24 cellular contexts compared by ENCODE assay signal in the genomic region with DNA sequence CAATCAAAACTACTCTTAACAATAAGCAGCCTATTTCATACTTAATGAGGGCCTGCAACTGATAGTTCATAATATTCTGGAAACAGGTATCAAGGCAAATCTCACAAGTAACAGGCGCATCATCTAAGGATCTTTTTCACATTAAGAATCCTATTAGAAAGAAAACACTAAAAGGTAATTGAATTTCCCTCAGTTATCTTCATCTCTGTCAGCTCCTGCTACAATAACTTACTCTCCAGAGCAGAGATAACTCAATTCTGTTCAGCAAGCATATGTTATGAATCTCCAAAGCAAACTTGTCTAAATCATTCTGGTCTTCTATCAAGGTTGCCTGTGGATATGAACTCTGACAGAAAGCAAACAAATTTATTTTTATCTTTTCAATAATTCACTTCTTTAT.
A peak's percentile ranks its signal among the peaks of the same experiment; 100 is the strongest.
DNase-seq lines count a peak whose midpoint lies in the region; ATAC-seq and TF ChIP-seq lines count a peak whose summit lies in the region.
"Had no signal": no experiment of that assay in that cellular context is flagged by ENCODE, and none has a peak within 500 bp of the region (broad histone marks: within the 10 kb centered on the region; RNA-seq: fewer than 3 reads in every experiment).

No MANE protein-coding gene starts in this region.

- H3K9me3 ChIP-seq in endodermal cell (ENCODE audit: control insufficient read depth, low read length), result no peaks in the 10 kb centered on the region
- H3K9me3 ChIP-seq: A549; BLaER1 treated with 17β-estradiol and CSF1 and Interleukin-3, amounts not matched to agents 10 nM and 100 nM; Caco-2 had no signal

- no peaks in the 10 kb centered on the region for H3K4me1 ChIP-seq in endodermal cell (ENCODE audit: control insufficient read depth, insufficient read depth, low read length)
- H3K4me1 ChIP-seq: A549; BLaER1 treated with 17β-estradiol and CSF1 and Interleukin-3, amounts not matched to agents 10 nM and 100 nM; Caco-2 had no signal

- H3K9me3 Mint-ChIP-seq in endodermal cell, result no peaks in the 10 kb centered on the region
- no peaks in the 10 kb centered on the region for H3K9me3 Mint-ChIP-seq in endothelial cell (ENCODE audit: unreplicated experiment)
- H3K9me3 Mint-ChIP-seq: CD4-positive, alpha-beta T cell; CD8-positive, alpha-beta T cell had no signal

- in situ Hi-C loops in G401 (cut with HindIII; ENCODE audit: low sequenced_read_pairs), result no loop called here

- no peaks in the 10 kb centered on the region for H3K27me3 ChIP-seq in endodermal cell (ENCODE audit: control insufficient read depth, insufficient read depth, low read length, poor library complexity, severe bottlenecking)
- H3K27me3 ChIP-seq: BLaER1 treated with 17β-estradiol and CSF1 and Interleukin-3, amounts not matched to agents 10 nM and 100 nM had no signal

- H3K9ac ChIP-seq in endodermal cell (ENCODE audit: extremely low read depth, low read length, poor library complexity, severe bottlenecking), result no peak overlapping the region
- H3K9ac ChIP-seq: BLaER1 treated with 17β-estradiol and CSF1 and Interleukin-3, amounts not matched to agents 10 nM and 100 nM had no signal

- peaks cover 3% of the 10 kb centered on the region for H3K4me1 Mint-ChIP-seq in endodermal cell
- H3K4me1 Mint-ChIP-seq in endothelial cell (ENCODE audit: unreplicated experiment), result no peaks in the 10 kb centered on the region
- H3K4me1 Mint-ChIP-seq: B cell had no signal

- no peak overlapping the region for H3K27ac Mint-ChIP-seq in endodermal cell
- no peak overlapping the region for H3K27ac Mint-ChIP-seq in endothelial cell (ENCODE audit: unreplicated experiment)
- H3K27ac Mint-ChIP-seq: B cell; CD4-positive, alpha-beta T cell; CD8-positive, alpha-beta T cell had no signal

- H3K27me3 Mint-ChIP-seq in endodermal cell (ENCODE audit: insufficient read depth) (no peaks in the 10 kb centered on the region), endothelial cell (ENCODE audit: unreplicated experiment) (no peaks in the 10 kb centered on the region)
- H3K27me3 Mint-ChIP-seq: B cell; CD4-positive, alpha-beta T cell had no signal

- H3K36me3 ChIP-seq in endodermal cell (ENCODE audit: control insufficient read depth, insufficient read depth, low read length), result peaks cover 4% of the 10 kb centered on the region
- H3K36me3 ChIP-seq: BLaER1 treated with 17β-estradiol and CSF1 and Interleukin-3, amounts not matched to agents 10 nM and 100 nM had no signal

- H3K4me3 ChIP-seq in endodermal cell (ENCODE audit: low read length), result no peak overlapping the region
- H3K4me3 ChIP-seq: A549; BLaER1 treated with 17β-estradiol and CSF1 and Interleukin-3, amounts not matched to agents 10 nM and 100 nM had no signal

- no peak overlapping the region for H3K27ac ChIP-seq in endodermal cell (ENCODE audit: low read depth, low read length)
- H3K27ac ChIP-seq: A549; BLaER1 treated with 17β-estradiol and CSF1 and Interleukin-3, amounts not matched to agents 10 nM and 100 nM; C4-2B had no signal

- DNase-seq in G401 (ENCODE audit: low spot score) (peak; percentile 8), SK-N-DZ (ENCODE audit: low spot score) (peak; percentile 96), endodermal cell (no peak), endothelial cell (ENCODE audit: low spot score) (no peak), A172 (ENCODE audit: low spot score) (no peak)
- DNase-seq: 8988T; AML-193; Caco-2; Calu3; CD4-positive, alpha-beta T cell; CD8-positive, alpha-beta T cell; DMS 273 treated with DMSO at 0.1 percent for 48 hours; DMS153; DMS53; DMS79; DND-41; EL; GF-D8 had no signal

- WGBS in endodermal cell (ENCODE audit: insufficient coverage in 1 of 2, insufficient read length in 1 of 2), 2 experiments, result 100% methylated on average over 1 of the region's 1 CpG

- H3K36me3 Mint-ChIP-seq in endodermal cell (ENCODE audit: low read depth), result no peaks in the 10 kb centered on the region
- H3K36me3 Mint-ChIP-seq in endothelial cell (ENCODE audit: low read depth, unreplicated experiment), result no peaks in the 10 kb centered on the region

- H3K4me3 Mint-ChIP-seq in endodermal cell, result no peak overlapping the region
- H3K4me3 Mint-ChIP-seq in endothelial cell (ENCODE audit: unreplicated experiment), result no peak overlapping the region
- H3K4me3 Mint-ChIP-seq: B cell; CD4-positive, alpha-beta T cell; CD8-positive, alpha-beta T cell had no signal

- ATAC-seq in SK-N-SH treated with all-trans-retinoic acid at 6 μM for 48 hours (peak; percentile 83), HG03442 (IDR thresholded peaks at IDR 0.05; ENCODE audit: unreplicated experiment) (no peak)
- ATAC-seq: A549; CD8-positive, alpha-beta T cell had no signal

- no peak for TF ChIP-seq CTCF in endodermal cell (conservative IDR thresholded peaks at IDR 0.05)
- no peak for TF ChIP-seq CTCF in endothelial cell (IDR thresholded peaks at IDR 0.05; ENCODE audit: unreplicated experiment)

TF ChIP-seq in SK-N-SH treated with all-trans-retinoic acid at 6 μM for 48 hours, 23 proteins besides CTCF, POLR2A, EP300 and RAD21 (continues in another document):
- TF ChIP-seq SNAI2 (CRISPR knock-in tag; IDR thresholded peaks at IDR 0.05) (peak; percentile 97), ZNF565 (CRISPR knock-in tag; conservative IDR thresholded peaks at IDR 0.05; ENCODE audit: low read depth) (peak; percentile 90), BACH2 (CRISPR knock-in tag; IDR thresholded peaks at IDR 0.05; ENCODE audit: borderline replicate concordance) (no peak), ARNTL (CRISPR knock-in tag; IDR thresholded peaks at IDR 0.05; ENCODE audit: borderline replicate concordance, low read depth) (peak; percentile 57; the same call in 1 of the 2 replicates), GLIS3 (CRISPR knock-in tag; IDR thresholded peaks at IDR 0.05) (no peak; the same call in 1 of the 2 replicates), OSR1 (CRISPR knock-in tag; IDR thresholded peaks at IDR 0.05) (no peak), RARB (CRISPR knock-in tag; IDR thresholded peaks at IDR 0.05) (no peak; the same call in 1 of the 2 replicates), ZFP30 (CRISPR knock-in tag; IDR thresholded peaks at IDR 0.05) (peak; percentile 49; the same call in 1 of the 2 replicates), ESRRG (CRISPR knock-in tag; IDR thresholded peaks at IDR 0.05) (peak; percentile 94), CSDC2 (CRISPR knock-in tag; IDR thresholded peaks at IDR 0.05) (no peak)
- TF ChIP-seq, protein P1, sequence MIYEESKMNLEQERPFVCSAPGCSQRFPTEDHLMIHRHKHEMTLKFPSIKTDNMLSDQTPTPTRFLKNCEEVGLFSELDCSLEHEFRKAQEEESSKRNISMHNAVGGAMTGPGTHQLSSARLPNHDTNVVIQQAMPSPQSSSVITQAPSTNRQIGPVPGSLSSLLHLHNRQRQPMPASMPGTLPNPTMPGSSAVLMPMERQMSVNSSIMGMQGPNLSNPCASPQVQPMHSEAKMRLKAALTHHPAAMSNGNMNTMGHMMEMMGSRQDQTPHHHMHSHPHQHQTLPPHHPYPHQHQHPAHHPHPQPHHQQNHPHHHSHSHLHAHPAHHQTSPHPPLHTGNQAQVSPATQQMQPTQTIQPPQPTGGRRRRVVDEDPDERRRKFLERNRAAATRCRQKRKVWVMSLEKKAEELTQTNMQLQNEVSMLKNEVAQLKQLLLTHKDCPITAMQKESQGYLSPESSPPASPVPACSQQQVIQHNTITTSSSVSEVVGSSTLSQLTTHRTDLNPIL (CRISPR knock-in tag; IDR thresholded peaks at IDR 0.05; ENCODE audit: low read depth), result peak; percentile 94
- TF ChIP-seq, protein P2, sequence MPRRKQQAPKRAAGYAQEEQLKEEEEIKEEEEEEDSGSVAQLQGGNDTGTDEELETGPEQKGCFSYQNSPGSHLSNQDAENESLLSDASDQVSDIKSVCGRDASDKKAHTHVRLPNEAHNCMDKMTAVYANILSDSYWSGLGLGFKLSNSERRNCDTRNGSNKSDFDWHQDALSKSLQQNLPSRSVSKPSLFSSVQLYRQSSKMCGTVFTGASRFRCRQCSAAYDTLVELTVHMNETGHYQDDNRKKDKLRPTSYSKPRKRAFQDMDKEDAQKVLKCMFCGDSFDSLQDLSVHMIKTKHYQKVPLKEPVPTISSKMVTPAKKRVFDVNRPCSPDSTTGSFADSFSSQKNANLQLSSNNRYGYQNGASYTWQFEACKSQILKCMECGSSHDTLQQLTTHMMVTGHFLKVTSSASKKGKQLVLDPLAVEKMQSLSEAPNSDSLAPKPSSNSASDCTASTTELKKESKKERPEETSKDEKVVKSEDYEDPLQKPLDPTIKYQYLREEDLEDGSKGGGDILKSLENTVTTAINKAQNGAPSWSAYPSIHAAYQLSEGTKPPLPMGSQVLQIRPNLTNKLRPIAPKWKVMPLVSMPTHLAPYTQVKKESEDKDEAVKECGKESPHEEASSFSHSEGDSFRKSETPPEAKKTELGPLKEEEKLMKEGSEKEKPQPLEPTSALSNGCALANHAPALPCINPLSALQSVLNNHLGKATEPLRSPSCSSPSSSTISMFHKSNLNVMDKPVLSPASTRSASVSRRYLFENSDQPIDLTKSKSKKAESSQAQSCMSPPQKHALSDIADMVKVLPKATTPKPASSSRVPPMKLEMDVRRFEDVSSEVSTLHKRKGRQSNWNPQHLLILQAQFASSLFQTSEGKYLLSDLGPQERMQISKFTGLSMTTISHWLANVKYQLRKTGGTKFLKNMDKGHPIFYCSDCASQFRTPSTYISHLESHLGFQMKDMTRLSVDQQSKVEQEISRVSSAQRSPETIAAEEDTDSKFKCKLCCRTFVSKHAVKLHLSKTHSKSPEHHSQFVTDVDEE (CRISPR knock-in tag; IDR thresholded peaks at IDR 0.05), result peak; percentile 99
- TF ChIP-seq, protein P3, sequence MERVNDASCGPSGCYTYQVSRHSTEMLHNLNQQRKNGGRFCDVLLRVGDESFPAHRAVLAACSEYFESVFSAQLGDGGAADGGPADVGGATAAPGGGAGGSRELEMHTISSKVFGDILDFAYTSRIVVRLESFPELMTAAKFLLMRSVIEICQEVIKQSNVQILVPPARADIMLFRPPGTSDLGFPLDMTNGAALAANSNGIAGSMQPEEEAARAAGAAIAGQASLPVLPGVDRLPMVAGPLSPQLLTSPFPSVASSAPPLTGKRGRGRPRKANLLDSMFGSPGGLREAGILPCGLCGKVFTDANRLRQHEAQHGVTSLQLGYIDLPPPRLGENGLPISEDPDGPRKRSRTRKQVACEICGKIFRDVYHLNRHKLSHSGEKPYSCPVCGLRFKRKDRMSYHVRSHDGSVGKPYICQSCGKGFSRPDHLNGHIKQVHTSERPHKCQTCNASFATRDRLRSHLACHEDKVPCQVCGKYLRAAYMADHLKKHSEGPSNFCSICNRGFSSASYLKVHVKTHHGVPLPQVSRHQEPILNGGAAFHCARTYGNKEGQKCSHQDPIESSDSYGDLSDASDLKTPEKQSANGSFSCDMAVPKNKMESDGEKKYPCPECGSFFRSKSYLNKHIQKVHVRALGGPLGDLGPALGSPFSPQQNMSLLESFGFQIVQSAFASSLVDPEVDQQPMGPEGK (CRISPR knock-in tag; IDR thresholded peaks at IDR 0.05; ENCODE audit: borderline replicate concordance), result peak; percentile 83; the same call in 1 of the 2 replicates

Comparison
In these comparisons a context has a peak if more than half of its experiments do, and no peak if none do; other contexts are left out.
1. DNase-seq: peak in G401 (single experiment) and SK-N-DZ (single experiment); none in endodermal cell (single experiment), endothelial cell (single experiment) and A172 (single experiment).